Comparison of ENCODE assay signal across 11 cellular contexts in the genomic region with DNA sequence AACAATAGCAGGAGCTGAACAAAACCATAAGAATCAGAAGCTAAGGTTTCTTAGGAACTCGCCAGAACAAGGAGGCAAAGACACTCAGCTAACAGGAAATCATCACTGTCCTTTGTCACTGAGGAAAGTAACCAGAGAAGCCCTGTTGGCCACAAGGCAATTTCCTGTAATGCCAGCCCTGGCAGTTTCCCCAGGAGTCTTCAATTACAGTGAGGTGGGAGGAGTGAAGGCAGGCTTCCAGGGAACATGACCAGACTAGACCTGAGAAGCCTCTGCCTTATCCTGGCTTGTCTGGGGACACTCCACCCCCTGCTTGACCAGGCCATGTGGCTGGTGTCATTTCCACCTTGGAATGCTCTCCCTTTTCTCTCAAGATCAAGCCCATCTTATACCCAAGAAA.
DNase-seq lines count a peak whose midpoint lies in the region; ATAC-seq and TF ChIP-seq lines count a peak whose summit lies in the region.
"Had no signal": no experiment of that assay in that cellular context is flagged by ENCODE, and none has a peak within 500 bp of the region (broad histone marks: within the 10 kb centered on the region; RNA-seq: fewer than 3 reads in every experiment).

No MANE protein-coding gene starts in this region.

- no peaks in the 10 kb centered on the region for H3K36me3 Mint-ChIP-seq in brain

- peak; percentile 56 for DNase-seq in COR-L47 (lab: John Stamatoyannopoulos, UW)
- DNase-seq in LoVo (ENCODE audit: low spot score), result peak; percentile 26
- peak; percentile 58 for DNase-seq in left lobe of liver (ENCODE audit: low spot score)
- DNase-seq in aorta, result no peak
- DNase-seq in stimulated activated CD4-positive, alpha-beta T cell treated with anti-CD3 and anti-CD28 coated beads, Interleukin-12 subunit alpha, Interleukin-12 subunit beta, amount 100 ng/mL, for 4 hours, result no peak
- DNase-seq: pancreas had no signal

- peak; percentile 87 for ATAC-seq in left lobe of liver
- ATAC-seq in GM18873 (IDR thresholded peaks at IDR 0.05; ENCODE audit: low FRiP score, unreplicated experiment), result no peak
- no peak for ATAC-seq in aorta (ENCODE audit: low FRiP score)
- ATAC-seq in HG03442 (IDR thresholded peaks at IDR 0.05; ENCODE audit: unreplicated experiment), result no peak

- H3K27me3 Mint-ChIP-seq in brain, result no peaks in the 10 kb centered on the region
- H3K27me3 Mint-ChIP-seq: dendritic cell treated with granulocyte-macrophage colony-stimulating factor and Interleukin-4, amounts not matched to agents 40 ng/mL and 50 ng/mL, for 4 days had no signal

- H3K4me3 Mint-ChIP-seq in brain, result no peak overlapping the region
- H3K4me3 Mint-ChIP-seq: dendritic cell treated with granulocyte-macrophage colony-stimulating factor and Interleukin-4, amounts not matched to agents 40 ng/mL and 50 ng/mL, for 4 days had no signal

- peaks cover 9% of the 10 kb centered on the region for H3K4me1 Mint-ChIP-seq in brain

- H3K9me3 ChIP-seq in aorta (ENCODE audit: control insufficient read depth, low read length), result no peaks in the 10 kb centered on the region
- H3K9me3 ChIP-seq: pancreas, suprapubic skin had no signal

- no peaks in the 10 kb centered on the region for H3K4me1 ChIP-seq in aorta (ENCODE audit: control insufficient read depth in 1 of 2, insufficient read depth in 2 of 2, low read length in 2 of 2)
- H3K4me1 ChIP-seq: pancreas had no signal

- WGBS in aorta, 2 donors, result 41 to 46% methylated on average over 1 of the region's 1 CpG

- H3K27ac ChIP-seq in aorta (ENCODE audit: low read depth in 1 of 2, low read length in 2 of 2), result no peak overlapping the region
- H3K27ac ChIP-seq: pancreas, suprapubic skin had no signal

- H3K27me3 ChIP-seq in aorta (ENCODE audit: control insufficient read depth in 1 of 2, insufficient read depth in 2 of 2, low read length in 1 of 2), result no peaks in the 10 kb centered on the region
- H3K27me3 ChIP-seq: pancreas, suprapubic skin had no signal

- TF ChIP-seq CTCF in brain (conservative IDR thresholded peaks at IDR 0.05), result no peak

- H3K4me3 ChIP-seq in aorta (ENCODE audit: low read length in 2 of 2), result no peak overlapping the region
- H3K4me3 ChIP-seq: pancreas, suprapubic skin had no signal

- intact Hi-C loops in aorta (cut with DNase I), result no loop called here

- H3K27ac Mint-ChIP-seq in brain, result peak overlapping the region in 4 of 5 experiments; percentile 38 to 91 (median 62)
- H3K27ac Mint-ChIP-seq: dendritic cell treated with granulocyte-macrophage colony-stimulating factor and Interleukin-4, amounts not matched to agents 40 ng/mL and 50 ng/mL, for 4 days had no signal

- H3K36me3 ChIP-seq in aorta (ENCODE audit: control insufficient read depth in 1 of 2, insufficient read depth in 2 of 2, low read length in 1 of 2), result no peaks in the 10 kb centered on the region
- H3K36me3 ChIP-seq: pancreas, suprapubic skin had no signal

- H3K9me3 Mint-ChIP-seq in brain, result peaks cover 0 to 7% (median 4%) of the 10 kb centered on the region in 5 experiments
- H3K9me3 Mint-ChIP-seq: dendritic cell treated with granulocyte-macrophage colony-stimulating factor and Interleukin-4, amounts not matched to agents 40 ng/mL and 50 ng/mL, for 4 days had no signal

Comparison
In these comparisons a context has a peak if more than half of its experiments do, and no peak if none do; other contexts are left out.
1. DNase-seq: peak in COR-L47 (single experiment), LoVo (single experiment) and left lobe of liver (single experiment); none in aorta (0 of 2) and stimulated activated CD4-positive, alpha-beta T cell treated with anti-CD3 and anti-CD28 coated beads, Interleukin-12 subunit alpha, Interleukin-12 subunit beta, amount 100 ng/mL, for 4 hours (single experiment).